Comparison of ENCODE assay signal across 2 cellular contexts in the genomic region with DNA sequence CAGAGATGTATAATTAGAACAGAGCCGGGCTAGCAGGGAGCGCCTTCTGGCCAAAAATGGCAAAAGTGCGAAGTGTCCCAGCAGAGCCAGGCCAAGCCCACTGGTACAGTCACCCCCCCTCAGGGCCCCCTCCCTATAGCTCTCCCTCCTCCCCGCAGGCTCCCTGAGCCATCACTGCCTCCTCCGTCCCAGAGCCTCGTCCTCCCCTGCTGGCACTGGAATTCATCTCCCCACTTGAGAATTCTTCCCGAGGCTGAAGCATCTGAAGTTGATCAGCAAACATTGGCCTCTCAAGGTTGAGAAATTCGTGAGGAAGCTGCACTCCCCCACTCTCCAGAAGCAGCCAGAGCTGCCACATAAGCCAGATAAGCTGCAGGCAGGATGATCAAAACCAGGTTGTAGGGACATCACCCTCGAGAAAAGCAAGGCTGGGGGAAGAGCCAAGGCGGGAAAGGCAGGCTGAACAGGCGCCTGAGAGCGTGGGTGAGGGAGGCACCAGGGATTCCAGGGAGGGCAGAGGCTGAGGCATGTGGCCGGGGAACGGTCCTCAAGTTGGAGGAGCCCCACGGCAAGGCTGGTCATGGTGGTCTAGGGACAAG.
TF ChIP-seq lines count a peak whose summit lies in the region.

No MANE protein-coding gene starts in this region.

TF ChIP-seq in GM23338, 12 proteins besides CTCF, POLR2A, EP300 and RAD21:
- TF ChIP-seq ZNF331 (CRISPR knock-in tag; IDR thresholded peaks at IDR 0.05; ENCODE audit: low read depth) (no peak), ETS1 (IDR thresholded peaks at IDR 0.05) (no peak), CREB1 (CRISPR knock-in tag; IDR thresholded peaks at IDR 0.05; ENCODE audit: low read depth) (no peak), EZH2 (IDR thresholded peaks at IDR 0.05; ENCODE audit: low read depth, unreplicated experiment) (no peak), JUNB (IDR thresholded peaks at IDR 0.05; ENCODE audit: unreplicated experiment) (no peak), STAT1 (IDR thresholded peaks at IDR 0.05; ENCODE audit: unreplicated experiment) (no peak)
- TF ChIP-seq, protein P1, sequence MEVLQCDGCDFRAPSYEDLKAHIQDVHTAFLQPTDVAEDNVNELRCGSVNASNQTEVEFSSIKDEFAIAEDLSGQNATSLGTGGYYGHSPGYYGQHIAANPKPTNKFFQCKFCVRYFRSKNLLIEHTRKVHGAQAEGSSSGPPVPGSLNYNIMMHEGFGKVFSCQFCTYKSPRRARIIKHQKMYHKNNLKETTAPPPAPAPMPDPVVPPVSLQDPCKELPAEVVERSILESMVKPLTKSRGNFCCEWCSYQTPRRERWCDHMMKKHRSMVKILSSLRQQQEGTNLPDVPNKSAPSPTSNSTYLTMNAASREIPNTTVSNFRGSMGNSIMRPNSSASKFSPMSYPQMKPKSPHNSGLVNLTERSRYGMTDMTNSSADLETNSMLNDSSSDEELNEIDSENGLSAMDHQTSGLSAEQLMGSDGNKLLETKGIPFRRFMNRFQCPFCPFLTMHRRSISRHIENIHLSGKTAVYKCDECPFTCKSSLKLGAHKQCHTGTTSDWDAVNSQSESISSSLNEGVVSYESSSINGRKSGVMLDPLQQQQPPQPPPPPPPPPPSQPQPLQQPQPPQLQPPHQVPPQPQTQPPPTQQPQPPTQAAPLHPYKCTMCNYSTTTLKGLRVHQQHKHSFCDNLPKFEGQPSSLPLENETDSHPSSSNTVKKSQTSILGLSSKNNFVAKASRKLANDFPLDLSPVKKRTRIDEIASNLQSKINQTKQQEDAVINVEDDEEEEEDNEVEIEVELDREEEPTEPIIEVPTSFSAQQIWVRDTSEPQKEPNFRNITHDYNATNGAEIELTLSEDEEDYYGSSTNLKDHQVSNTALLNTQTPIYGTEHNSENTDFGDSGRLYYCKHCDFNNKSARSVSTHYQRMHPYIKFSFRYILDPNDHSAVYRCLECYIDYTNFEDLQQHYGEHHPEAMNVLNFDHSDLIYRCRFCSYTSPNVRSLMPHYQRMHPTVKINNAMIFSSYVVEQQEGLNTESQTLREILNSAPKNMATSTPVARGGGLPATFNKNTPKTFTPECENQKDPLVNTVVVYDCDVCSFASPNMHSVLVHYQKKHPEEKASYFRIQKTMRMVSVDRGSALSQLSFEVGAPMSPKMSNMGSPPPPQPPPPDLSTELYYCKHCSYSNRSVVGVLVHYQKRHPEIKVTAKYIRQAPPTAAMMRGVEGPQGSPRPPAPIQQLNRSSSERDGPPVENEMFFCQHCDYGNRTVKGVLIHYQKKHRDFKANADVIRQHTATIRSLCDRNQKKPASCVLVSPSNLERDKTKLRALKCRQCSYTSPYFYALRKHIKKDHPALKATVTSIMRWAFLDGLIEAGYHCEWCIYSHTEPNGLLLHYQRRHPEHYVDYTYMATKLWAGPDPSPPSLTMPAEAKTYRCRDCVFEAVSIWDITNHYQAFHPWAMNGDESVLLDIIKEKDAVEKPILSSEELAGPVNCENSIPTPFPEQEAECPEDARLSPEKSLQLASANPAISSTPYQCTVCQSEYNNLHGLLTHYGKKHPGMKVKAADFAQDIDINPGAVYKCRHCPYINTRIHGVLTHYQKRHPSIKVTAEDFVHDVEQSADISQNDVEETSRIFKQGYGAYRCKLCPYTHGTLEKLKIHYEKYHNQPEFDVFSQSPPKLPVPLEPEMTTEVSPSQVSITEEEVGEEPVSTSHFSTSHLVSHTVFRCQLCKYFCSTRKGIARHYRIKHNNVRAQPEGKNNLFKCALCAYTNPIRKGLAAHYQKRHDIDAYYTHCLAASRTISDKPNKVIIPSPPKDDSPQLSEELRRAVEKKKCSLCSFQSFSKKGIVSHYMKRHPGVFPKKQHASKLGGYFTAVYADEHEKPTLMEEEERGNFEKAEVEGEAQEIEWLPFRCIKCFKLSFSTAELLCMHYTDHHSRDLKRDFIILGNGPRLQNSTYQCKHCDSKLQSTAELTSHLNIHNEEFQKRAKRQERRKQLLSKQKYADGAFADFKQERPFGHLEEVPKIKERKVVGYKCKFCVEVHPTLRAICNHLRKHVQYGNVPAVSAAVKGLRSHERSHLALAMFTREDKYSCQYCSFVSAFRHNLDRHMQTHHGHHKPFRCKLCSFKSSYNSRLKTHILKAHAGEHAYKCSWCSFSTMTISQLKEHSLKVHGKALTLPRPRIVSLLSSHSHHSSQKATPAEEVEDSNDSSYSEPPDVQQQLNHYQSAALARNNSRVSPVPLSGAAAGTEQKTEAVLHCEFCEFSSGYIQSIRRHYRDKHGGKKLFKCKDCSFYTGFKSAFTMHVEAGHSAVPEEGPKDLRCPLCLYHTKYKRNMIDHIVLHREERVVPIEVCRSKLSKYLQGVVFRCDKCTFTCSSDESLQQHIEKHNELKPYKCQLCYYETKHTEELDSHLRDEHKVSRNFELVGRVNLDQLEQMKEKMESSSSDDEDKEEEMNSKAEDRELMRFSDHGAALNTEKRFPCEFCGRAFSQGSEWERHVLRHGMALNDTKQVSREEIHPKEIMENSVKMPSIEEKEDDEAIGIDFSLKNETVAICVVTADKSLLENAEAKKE (CRISPR knock-in tag; IDR thresholded peaks at IDR 0.05): no peak

TF ChIP-seq in K562, 482 proteins besides CTCF, POLR2A, EP300 and RAD21:
- TF ChIP-seq ZNF263 (CRISPR knock-in tag; IDR thresholded peaks at IDR 0.05; ENCODE audit: borderline replicate concordance) (peak; percentile 86), CEBPB (tag; IDR thresholded peaks at IDR 0.05) (peak; percentile 34; the same call in 1 of the 2 replicates), ZNF175 (CRISPR knock-in tag; IDR thresholded peaks at IDR 0.05; ENCODE audit: low read depth) (no peak), HMG20B (CRISPR knock-in tag; IDR thresholded peaks at IDR 0.05) (no peak), CTBP1 (IDR thresholded peaks at IDR 0.05; ENCODE audit: borderline replicate concordance) (0 out of 2 replicates have a peak, but pooled peaks have one; percentile 13), ZNF740 (CRISPR knock-in tag; IDR thresholded peaks at IDR 0.05) (peak; percentile 52; the same call in 1 of the 2 replicates), ZNF740 (tag; IDR thresholded peaks at IDR 0.05) (no peak), CREBBP (IDR thresholded peaks at IDR 0.05; ENCODE audit: low read depth, low read length) (no peak)
TF ChIP-seq in K562: peak in this region for 4.
